12 cellular contexts compared by ENCODE assay signal in the genomic region with DNA sequence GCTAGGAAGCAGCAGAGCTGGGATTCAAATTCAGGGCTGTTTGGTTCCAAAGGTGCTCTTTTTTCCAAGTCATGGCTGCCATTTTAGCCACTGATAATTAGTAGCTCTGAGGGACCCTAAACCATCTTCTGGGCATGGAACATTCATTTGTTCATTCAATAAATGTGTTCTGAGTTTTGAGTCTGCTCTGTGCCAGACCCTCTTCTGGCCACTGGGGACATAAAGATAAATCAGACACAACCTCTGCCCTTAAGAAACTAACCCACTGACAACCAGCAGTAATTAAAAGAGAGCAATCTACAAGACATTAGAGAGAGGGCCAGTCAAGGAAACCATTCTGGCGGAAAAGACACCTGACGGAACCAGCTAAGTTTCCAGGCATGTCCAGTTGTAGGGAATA. TPM values are rescaled to one million over a fixed set of nuclear protein-coding genes. Genes with fewer than 3 reads are reported as not detected.
DNase-seq lines count a peak whose midpoint lies in the region; ATAC-seq and TF ChIP-seq lines count a peak whose summit lies in the region.
"Had no signal": no experiment of that assay in that cellular context is flagged by ENCODE, and none has a peak within 500 bp of the region (broad histone marks: within the 10 kb centered on the region; RNA-seq: fewer than 3 reads in every experiment).

No MANE protein-coding gene starts in this region.

- no peaks in the 10 kb centered on the region for H3K9me3 ChIP-seq in CD8-positive, alpha-beta T cell (ENCODE audit: low read length)
- H3K9me3 ChIP-seq in MM.1S (replicated peaks; ENCODE audit: insufficient read depth, low read length) (no peaks in the 10 kb centered on the region), colonic mucosa (no peaks in the 10 kb centered on the region), neural progenitor cell (ENCODE audit: low read depth) (no peaks in the 10 kb centered on the region)
- H3K9me3 ChIP-seq: BLaER1 had no signal

- H3K27me3 Mint-ChIP-seq in CD8-positive, alpha-beta T cell (ENCODE audit: low read depth) = no peaks in the 10 kb centered on the region
- H3K27me3 Mint-ChIP-seq in neural progenitor cell (ENCODE audit: insufficient read depth, low read depth) = peaks cover 23% of the 10 kb centered on the region

- H3K4me3 Mint-ChIP-seq in CD8-positive, alpha-beta T cell = peak overlapping the region; percentile 49
- H3K4me3 Mint-ChIP-seq in neural progenitor cell = no peak overlapping the region

- peaks cover 51% of the 10 kb centered on the region for H3K79me2 ChIP-seq in MM.1S (ENCODE audit: low read length)
- H3K79me2 ChIP-seq in neural progenitor cell (ENCODE audit: low read depth) = no peaks in the 10 kb centered on the region

- no peak overlapping the region for H3K27ac ChIP-seq in CD8-positive, alpha-beta T cell (ENCODE audit: low read depth, low read length)
- peak overlapping the region; percentile 87; the same call in 1 of the 2 replicates for H3K27ac ChIP-seq in MM.1S (ENCODE audit: low read length)
- H3K27ac ChIP-seq in colonic mucosa = peak overlapping the region; percentile 80
- no peak overlapping the region for H3K27ac ChIP-seq in neural progenitor cell
- no peak overlapping the region for H3K27ac ChIP-seq in substantia nigra (ENCODE audit: low read depth, low read length, poor library complexity, severe bottlenecking)
- H3K27ac ChIP-seq: BLaER1, RWPE1 had no signal

- H3K27me3 ChIP-seq in CD8-positive, alpha-beta T cell (ENCODE audit: insufficient read depth, low read length) = no peaks in the 10 kb centered on the region
- H3K27me3 ChIP-seq in MM.1S (replicated peaks; ENCODE audit: insufficient read depth, low read length) = no peaks in the 10 kb centered on the region
- no peaks in the 10 kb centered on the region for H3K27me3 ChIP-seq in colonic mucosa
- H3K27me3 ChIP-seq in neural progenitor cell = peaks cover 17% of the 10 kb centered on the region

- peaks cover 64% of the 10 kb centered on the region for H3K4me1 Mint-ChIP-seq in CD8-positive, alpha-beta T cell (ENCODE audit: low read depth)
- peaks cover 22% of the 10 kb centered on the region for H3K4me1 Mint-ChIP-seq in neural progenitor cell

- DNase-seq in CD8-positive, alpha-beta T cell = no peak
- DNase-seq in MM.1S (no peak), colonic mucosa (no peak), neural progenitor cell (ENCODE audit: low spot score) (no peak), substantia nigra (lab: John Stamatoyannopoulos, UW) (no peak), Kasumi-1 (lab: John Stamatoyannopoulos, UW) (no peak)
- DNase-seq: amniotic stem cell, left cardiac atrium had no signal

- no peaks in the 10 kb centered on the region for H3K9me3 Mint-ChIP-seq in CD8-positive, alpha-beta T cell
- H3K9me3 Mint-ChIP-seq in neural progenitor cell = no peaks in the 10 kb centered on the region

- H4K20me1 ChIP-seq in MM.1S (ENCODE audit: insufficient read depth, low read length) = no peaks in the 10 kb centered on the region
- no peaks in the 10 kb centered on the region for H4K20me1 ChIP-seq in neural progenitor cell (ENCODE audit: low read depth)

- no peak overlapping the region for H3K4me3 ChIP-seq in CD8-positive, alpha-beta T cell (ENCODE audit: low read depth, low read length)
- H3K4me3 ChIP-seq in MM.1S (ENCODE audit: low read length) = no peak overlapping the region
- H3K4me3 ChIP-seq in colonic mucosa = no peak overlapping the region
- H3K4me3 ChIP-seq in neural progenitor cell = no peak overlapping the region
- H3K4me3 ChIP-seq: BLaER1 had no signal

- intact Hi-C loops in CD8-positive, alpha-beta T cell (cut with DNase I, micrococcal nuclease) = loop anchor here (5.0 to 10.0 kb wide), 7 partner anchors 86 to 1881 kb away; a partner anchor contains a TSS
- intact Hi-C loops in colonic mucosa (cut with DNase I) = loop anchor here (10.0 kb wide), 1 partner anchor 121 kb away; no protein-coding TSS in a partner anchor

- peaks cover 6% of the 10 kb centered on the region for H3K36me3 Mint-ChIP-seq in CD8-positive, alpha-beta T cell
- no peaks in the 10 kb centered on the region for H3K36me3 Mint-ChIP-seq in neural progenitor cell

- H3K27ac Mint-ChIP-seq in CD8-positive, alpha-beta T cell = no peak overlapping the region
- no peak overlapping the region for H3K27ac Mint-ChIP-seq in neural progenitor cell

- H3K9me2 ChIP-seq in MM.1S (replicated peaks; ENCODE audit: insufficient read depth, low read length) = no peaks in the 10 kb centered on the region

- peaks cover 36% of the 10 kb centered on the region for H3K4me1 ChIP-seq in CD8-positive, alpha-beta T cell (ENCODE audit: insufficient read depth, low read length)
- H3K4me1 ChIP-seq in MM.1S (ENCODE audit: low read length) (peaks cover 48% of the 10 kb centered on the region), colonic mucosa (peaks cover 8% of the 10 kb centered on the region), neural progenitor cell (no peaks in the 10 kb centered on the region)

- H2AFZ ChIP-seq in MM.1S (ENCODE audit: low read length) (no peak overlapping the region), neural progenitor cell (replicated peaks) (no peak overlapping the region)

- POLR2A ChIA-PET in CD8-positive, alpha-beta T cell (lab: Charles Lee) = no interaction called here

- CTCF ChIA-PET in CD8-positive, alpha-beta T cell (lab: Charles Lee) = interaction anchor here (0.7 to 2.3 kb wide), 3 partner anchors 14 to 270 kb away, joined by 4 to 6 read pairs (median 5); a partner anchor contains a TSS

- no peak for ATAC-seq in CD8-positive, alpha-beta T cell
- ATAC-seq in esophagus mucosa (no peak), GM21381 (IDR thresholded peaks at IDR 0.05; ENCODE audit: unreplicated experiment) (no peak)
- ATAC-seq: left cardiac atrium had no signal

- H3K9ac ChIP-seq in MM.1S (ENCODE audit: low read length) (no peak overlapping the region), colonic mucosa (ENCODE audit: low read depth in 2 of 2, low read length in 2 of 2) (no peak overlapping the region), neural progenitor cell (no peak overlapping the region)
- H3K9ac ChIP-seq: BLaER1 had no signal

- H3K4me2 ChIP-seq in MM.1S (ENCODE audit: low read depth, low read length) (no peak overlapping the region), neural progenitor cell (no peak overlapping the region)

- H3K36me3 ChIP-seq in CD8-positive, alpha-beta T cell (ENCODE audit: insufficient read depth, low read length) = no peaks in the 10 kb centered on the region
- H3K36me3 ChIP-seq in MM.1S (replicated peaks; ENCODE audit: insufficient read depth, low read length) (peaks cover 5% of the 10 kb centered on the region; the same call in 1 of the 2 replicates), colonic mucosa (no peaks in the 10 kb centered on the region), neural progenitor cell (no peaks in the 10 kb centered on the region)
- H3K36me3 ChIP-seq: BLaER1 had no signal

- no peak for TF ChIP-seq CTCF in CD8-positive, alpha-beta T cell (IDR thresholded peaks at IDR 0.05)
- peak; percentile 14; the same call in 1 of the 2 replicates for TF ChIP-seq CTCF in MM.1S (IDR thresholded peaks at IDR 0.05; ENCODE audit: low read length)
- no peak for TF ChIP-seq CTCF in colonic mucosa (IDR thresholded peaks at IDR 0.05)
- TF ChIP-seq CTCF in neural progenitor cell (IDR thresholded peaks at IDR 0.05) = peak; percentile 10

- peaks cover 62% of the 10 kb centered on the region for H3F3A ChIP-seq in MM.1S (ENCODE audit: insufficient read depth, low read length)
- H3F3A ChIP-seq in neural progenitor cell (ENCODE audit: low read depth) = peaks cover 8% of the 10 kb centered on the region

RNA-seq across cellular contexts. Expression of a gene that starts 2.0 kb away (rescaled TPM):
- total RNA-seq in CD8-positive, alpha-beta T cell = 10 to 100 TPM; 21.7 to 24.3 TPM
- total RNA-seq in colonic mucosa = 10 to 100 TPM; 23.3 to 41.7 TPM
- 8.7 and 12.5 TPM in 2 replicates for total RNA-seq in neural progenitor cell (ENCODE audit: low replicate concordance)
- 38.5 TPM for total RNA-seq in esophagus mucosa

Comparison
In these comparisons a context has a peak if more than half of its experiments do, and no peak if none do; other contexts are left out.
1. H3K27ac ChIP-seq: peak in MM.1S (single experiment) and colonic mucosa (single experiment); none in CD8-positive, alpha-beta T cell (single experiment), neural progenitor cell (single experiment) and substantia nigra (single experiment).
2. CTCF ChIP-seq: peak in MM.1S (single experiment) and neural progenitor cell (single experiment); none in CD8-positive, alpha-beta T cell (single experiment) and colonic mucosa (single experiment).